Comparison of ENCODE assay signal across 8 cellular contexts in the genomic region with DNA sequence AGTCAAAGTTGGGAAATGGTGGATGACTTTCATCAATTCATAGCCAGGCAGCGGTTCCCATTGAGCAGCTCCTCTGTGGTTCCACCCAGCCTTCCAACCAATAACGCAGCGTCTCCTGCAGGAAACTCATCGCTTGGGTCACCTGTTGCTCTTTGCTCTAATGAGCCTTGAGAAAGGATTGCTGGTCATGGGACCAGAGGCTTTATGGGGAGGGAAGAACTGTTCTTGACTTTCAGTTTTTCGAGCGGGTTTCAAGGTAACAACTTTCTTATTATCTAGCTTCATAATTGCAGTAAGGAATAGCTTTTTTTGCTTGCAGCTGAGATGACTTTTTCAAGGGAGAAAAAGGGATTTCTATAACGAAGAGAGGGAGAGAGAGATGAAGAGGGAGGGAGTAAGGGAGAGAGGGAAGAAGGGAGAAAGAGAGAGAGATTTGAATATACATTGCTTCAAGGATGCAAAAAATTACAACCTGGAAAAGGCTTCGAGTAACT. TPM values are rescaled to one million over a fixed set of nuclear protein-coding genes. Genes with fewer than 3 reads are reported as not detected.
A peak's percentile ranks its signal among the peaks of the same experiment; 100 is the strongest.
DNase-seq lines count a peak whose midpoint lies in the region; ATAC-seq and TF ChIP-seq lines count a peak whose summit lies in the region.

No MANE protein-coding gene starts in this region.

- no peaks in the 10 kb centered on the region for H3K36me3 Mint-ChIP-seq in chondrocyte (ENCODE audit: low read depth)

- ATAC-seq in GM19351 (IDR thresholded peaks at IDR 0.05; ENCODE audit: unreplicated experiment), result peak; percentile 45
- peak; percentile 83 for ATAC-seq in upper lobe of right lung
- no peak for ATAC-seq in GM21526 (IDR thresholded peaks at IDR 0.05; ENCODE audit: low FRiP score, unreplicated experiment)
- ATAC-seq in HG02970 (IDR thresholded peaks at IDR 0.05; ENCODE audit: low FRiP score, unreplicated experiment), result no peak

- H3K4me1 ChIP-seq in upper lobe of right lung, result peaks cover 4% of the 10 kb centered on the region

- DNase-seq in HL-60 (ENCODE audit: low read depth in 1 of 2, low spot score in 1 of 2) (peak; percentile 88 to 95), chondrocyte (ENCODE audit: low spot score) (no peak), medulla oblongata (ENCODE audit: extremely low spot score) (peak; percentile 72), upper lobe of right lung (no peak), AG08396 (ENCODE audit: low spot score) (no peak)

- H3K9me3 Mint-ChIP-seq in chondrocyte (ENCODE audit: low read depth), result no peaks in the 10 kb centered on the region

- H3K4me1 Mint-ChIP-seq in chondrocyte (ENCODE audit: low read depth), result peaks cover 35% of the 10 kb centered on the region

- H3K27ac Mint-ChIP-seq in chondrocyte (ENCODE audit: unreplicated experiment), result no peak overlapping the region

- H3K27ac ChIP-seq in HL-60 (replicated peaks), result peak overlapping the region; percentile 85
- H3K27ac ChIP-seq in upper lobe of right lung, result peak overlapping the region; percentile 84

- H3K4me3 ChIP-seq in HL-60 (replicated peaks; ENCODE audit: insufficient read depth, low read length), result peak overlapping the region; percentile 45
- peak overlapping the region; percentile 49 for H3K4me3 ChIP-seq in upper lobe of right lung

- peaks cover 4% of the 10 kb centered on the region for H3K27me3 Mint-ChIP-seq in chondrocyte (ENCODE audit: low read depth)

- no peak for TF ChIP-seq CTCF in HL-60 (IDR thresholded peaks at IDR 0.05; ENCODE audit: insufficient read depth, low read length)
- TF ChIP-seq CTCF in chondrocyte (IDR thresholded peaks at IDR 0.05), result no peak
- TF ChIP-seq CTCF in upper lobe of right lung (IDR thresholded peaks at IDR 0.05), result no peak

- H3K27me3 ChIP-seq in HL-60 (ENCODE audit: insufficient read depth, poor library complexity, severe bottlenecking) (no peaks in the 10 kb centered on the region), upper lobe of right lung (no peaks in the 10 kb centered on the region)

- H3K36me3 ChIP-seq in upper lobe of right lung, result no peaks in the 10 kb centered on the region

- intact Hi-C loops in upper lobe of right lung (cut with DNase I), result no loop called here

- H3K4me3 Mint-ChIP-seq in chondrocyte (ENCODE audit: unreplicated experiment), result peak overlapping the region; percentile 68

- no peaks in the 10 kb centered on the region for H3K9me3 ChIP-seq in upper lobe of right lung

RNA-seq across cellular contexts. Expression of a gene that starts 0.4 kb away (rescaled TPM):
- total RNA-seq in chondrocyte (2.1 to 6.0 TPM (median 5.2 TPM) in 3 replicates), upper lobe of right lung (64.6 TPM)

Comparison
In these comparisons a context has a peak if more than half of its experiments do, and no peak if none do; other contexts are left out.
1. ATAC-seq: peak in GM19351 (single experiment) and upper lobe of right lung (single experiment); none in GM21526 (single experiment) and HG02970 (single experiment).
2. DNase-seq: peak in HL-60 (2 of 2) and medulla oblongata (single experiment); none in chondrocyte (single experiment), upper lobe of right lung (single experiment) and AG08396 (single experiment).